16 cellular contexts compared by ENCODE assay signal in genomic region chr2:113342650-113343049, GRCh38.
DNase-seq lines count a peak whose midpoint lies in the region; ATAC-seq, FAIRE-seq and TF ChIP-seq lines count a peak whose summit lies in the region.
"Had no signal": no experiment of that assay in that cellular context is flagged by ENCODE, and none has a peak within 500 bp of the region (broad histone marks: within the 10 kb centered on the region; RNA-seq: fewer than 3 reads in every experiment).

No MANE protein-coding gene starts in this region.

- no peak for TF ChIP-seq RAD21 in A549 (conservative IDR thresholded peaks at IDR 0.05 in 1 of 2, IDR thresholded peaks at IDR 0.05 in 1 of 2)

- TF ChIP-seq POLR2A in A549 (IDR thresholded peaks at IDR 0.05; ENCODE audit: low read length), result no peak

- FAIRE-seq in A549 (lab: Jason Lieb, UNC) (no peak), urothelium cell line (lab: Jason Lieb, UNC) (no peak)

- CTCF ChIA-PET in A549 (lab: Yijun Ruan, JAX), result interaction anchor here (0.8 kb wide), 1 partner anchor 139 kb away, joined by 3 read pairs; no protein-coding TSS in a partner anchor
- CTCF ChIA-PET in T-cell (lab: Charles Lee), result no interaction called here

- DNase-seq in A549 (ENCODE audit: low read depth in 1 of 2, low spot score in 1 of 2) (no peak), T-cell (peak in 15 of 34 experiments; percentile 0 to 38 (median 7)), lower lobe of right lung (peak; percentile 58), urothelium cell line (ENCODE audit: low spot score) (no peak), NCI-H2029 (lab: John Stamatoyannopoulos, UW) (no peak), endothelial cell (ENCODE audit: low spot score) (no peak)
- DNase-seq in activated CD4-positive, CD25-positive, alpha-beta regulatory T cell treated with anti-CD3 and anti-CD28 coated beads, Interleukin-2, amount 50 U/mL, for 72 hours, result no peak
- DNase-seq: activated effector memory CD4-positive, alpha-beta T cell treated with anti-CD3 and anti-CD28 coated beads, Interleukin-2, amount 50 U/mL, for 16 hours; DND-41; effector CD4-positive, alpha-beta T cell; islet precursor cell; MM.1S had no signal

- no peak for ATAC-seq in A549
- peak; percentile 60 for ATAC-seq in GM18868 (IDR thresholded peaks at IDR 0.05; ENCODE audit: unreplicated experiment)
- peak; percentile 56 to 91 (median 66) for ATAC-seq in T-cell (replicated peaks in 1 of 4)
- peak; percentile 64 to 82 for ATAC-seq in lower lobe of right lung
- ATAC-seq: body of pancreas had no signal

- H3K4me1 Mint-ChIP-seq in T-cell, result peaks cover 7 to 9% (median 7%) of the 10 kb centered on the region in 3 donors
- H3K4me1 Mint-ChIP-seq in endothelial cell (ENCODE audit: unreplicated experiment), result peaks cover 10% of the 10 kb centered on the region

- H3K4me2 ChIP-seq in A549, result no peak overlapping the region

- TF ChIP-seq EP300 in A549 (IDR thresholded peaks at IDR 0.05), result no peak

- intact Hi-C loops in lower lobe of right lung (cut with DNase I), result no loop called here

- H3K4me3 ChIP-seq in A549 (no peak overlapping the region), lower lobe of right lung (no peak overlapping the region)
- H3K4me3 ChIP-seq: body of pancreas had no signal

- POLR2A ChIA-PET in A549 (lab: Yijun Ruan, JAX), result no interaction called here
- POLR2A ChIA-PET in T-cell (lab: Charles Lee), result no interaction called here

- H3K9me3 Mint-ChIP-seq in T-cell, result no peaks in the 10 kb centered on the region
- no peaks in the 10 kb centered on the region for H3K9me3 Mint-ChIP-seq in endothelial cell (ENCODE audit: unreplicated experiment)
- H3K9me3 Mint-ChIP-seq: T-helper 1 cell treated with Interleukin-12 subunit alpha and Interleukin-12 subunit beta and Interleukin-4 antibody, amounts not matched to agents 30 μg/mL and 1 μg/mL, for 36 hours; type B pancreatic cell had no signal

- H3K4me3 Mint-ChIP-seq in T-cell (no peak overlapping the region), endothelial cell (ENCODE audit: unreplicated experiment) (no peak overlapping the region)
- H3K4me3 Mint-ChIP-seq: T-helper 1 cell treated with Interleukin-12 subunit alpha and Interleukin-12 subunit beta and Interleukin-4 antibody, amounts not matched to agents 30 μg/mL and 1 μg/mL, for 36 hours; type B pancreatic cell had no signal

- no peaks in the 10 kb centered on the region for H3K27me3 ChIP-seq in lower lobe of right lung (ENCODE audit: low read depth)
- H3K27me3 ChIP-seq: body of pancreas had no signal

- no peaks in the 10 kb centered on the region for H3K36me3 Mint-ChIP-seq in T-cell
- no peaks in the 10 kb centered on the region for H3K36me3 Mint-ChIP-seq in endothelial cell (ENCODE audit: low read depth, unreplicated experiment)
- H3K36me3 Mint-ChIP-seq: type B pancreatic cell had no signal

- H3K9me3 ChIP-seq in A549, result no peaks in the 10 kb centered on the region
- H3K9me3 ChIP-seq in lower lobe of right lung, result no peaks in the 10 kb centered on the region
- H3K9me3 ChIP-seq: body of pancreas had no signal

- H3K27ac Mint-ChIP-seq in T-cell (no peak overlapping the region), endothelial cell (ENCODE audit: unreplicated experiment) (no peak overlapping the region)
- H3K27ac Mint-ChIP-seq: T-helper 1 cell treated with Interleukin-12 subunit alpha and Interleukin-12 subunit beta and Interleukin-4 antibody, amounts not matched to agents 30 μg/mL and 1 μg/mL, for 36 hours; type B pancreatic cell had no signal

- H3K36me3 ChIP-seq in lower lobe of right lung, result no peaks in the 10 kb centered on the region

- H3K27ac ChIP-seq in A549 (peak overlapping the region; percentile 5 to 59; a peak in 3 of 6 replicates), lower lobe of right lung (no peak overlapping the region)
- H3K27ac ChIP-seq: body of pancreas had no signal

- 85% methylated on average over 9 of the region's 9 CpGs for WGBS in A549 (ENCODE audit: missing lambda C conversion rate)

- H3K27me3 Mint-ChIP-seq in T-cell (peaks cover 16% of the 10 kb centered on the region in 2 donors), endothelial cell (ENCODE audit: unreplicated experiment) (peaks cover 1% of the 10 kb centered on the region)

- no peak for TF ChIP-seq CTCF in A549 (IDR thresholded peaks at IDR 0.05)
- no peak for TF ChIP-seq CTCF in lower lobe of right lung (IDR thresholded peaks at IDR 0.05)
- TF ChIP-seq CTCF in endothelial cell (IDR thresholded peaks at IDR 0.05; ENCODE audit: unreplicated experiment), result no peak

- H3K4me1 ChIP-seq in A549, result peaks cover 58% of the 10 kb centered on the region
- H3K4me1 ChIP-seq in lower lobe of right lung, result no peaks in the 10 kb centered on the region
- H3K4me1 ChIP-seq: body of pancreas had no signal

TF ChIP-seq in A549, 52 proteins besides CTCF, POLR2A, EP300 and RAD21:
- TF ChIP-seq ZNF302 (CRISPR knock-in tag; IDR thresholded peaks at IDR 0.05) (no peak), KDM5A (IDR thresholded peaks at IDR 0.05) (no peak), FOSB (CRISPR knock-in tag; IDR thresholded peaks at IDR 0.05) (no peak), RARB (CRISPR knock-in tag; IDR thresholded peaks at IDR 0.05) (no peak), TFCP2L1 (CRISPR knock-in tag; IDR thresholded peaks at IDR 0.05) (no peak)

Comparison
In these comparisons a context has a peak if more than half of its experiments do, and no peak if none do; other contexts are left out.
1. ATAC-seq: peak in GM18868 (single experiment), T-cell (4 of 4) and lower lobe of right lung (2 of 2); none in A549 (0 of 2).